Comparison of ENCODE assay signal across 8 cellular contexts in genomic region chr3:120741837-120742197, GRCh38. TPM values are rescaled to one million over a fixed set of nuclear protein-coding genes. Genes with fewer than 3 reads are reported as not detected.
DNase-seq lines count a peak whose midpoint lies in the region; ATAC-seq and TF ChIP-seq lines count a peak whose summit lies in the region.

No MANE protein-coding gene starts in this region.

- H3K9me3 ChIP-seq in SJCRH30 (replicated peaks): no peaks in the 10 kb centered on the region
- no peaks in the 10 kb centered on the region for H3K9me3 ChIP-seq in prostate gland

- H3K27me3 ChIP-seq in SJCRH30 (no peaks in the 10 kb centered on the region), prostate gland (replicated peaks; ENCODE audit: insufficient read depth) (no peaks in the 10 kb centered on the region)

- TF ChIP-seq POLR2A in prostate gland (IDR thresholded peaks at IDR 0.05): no peak

- TF ChIP-seq CTCF in fibroblast of mammary gland (conservative IDR thresholded peaks at IDR 0.05; ENCODE audit: control insufficient read depth, insufficient read depth, low read depth, low read length) (no peak), prostate gland (IDR thresholded peaks at IDR 0.05) (no peak)

- H3K4me1 ChIP-seq in SJCRH30: 0 out of 2 replicates have a peak, but pooled peaks cover 6% of the 10 kb centered on the region
- peaks cover 4% of the 10 kb centered on the region for H3K4me1 ChIP-seq in prostate gland (replicated peaks)

- H3K27ac ChIP-seq in SJCRH30: peak overlapping the region; percentile 96
- peak overlapping the region; percentile 97 for H3K27ac ChIP-seq in prostate gland

- intact Hi-C loops in prostate gland (cut with DNase I): loop anchor here (5.0 to 10.0 kb wide), 2 partner anchors 147 to 165 kb away; partner anchors contain the start of genes NDUFB4 and STXBP5L

- H3K36me3 ChIP-seq in SJCRH30: no peaks in the 10 kb centered on the region; the same call in 1 of the 2 replicates
- H3K36me3 ChIP-seq in prostate gland: no peaks in the 10 kb centered on the region

- peak; percentile 0 to 3 for ATAC-seq in activated CD4-positive, CD25-positive, alpha-beta regulatory T cell treated with anti-CD3 and anti-CD28 coated beads, Interleukin-2, amount 50 U/mL, for 24 hours
- ATAC-seq in HG02884 (IDR thresholded peaks at IDR 0.05; ENCODE audit: unreplicated experiment): peak; percentile 4

- WGBS in prostate gland: 11% methylated on average over 10 of the region's 10 CpGs

- H3K4me3 ChIP-seq in SJCRH30 (peak overlapping the region; percentile 94), fibroblast of mammary gland (ENCODE audit: control insufficient read depth, low read depth, low read length) (peak overlapping the region; percentile 96), prostate gland (peak overlapping the region; percentile 76 to 90)

- no peak for DNase-seq in activated CD4-positive, CD25-positive, alpha-beta regulatory T cell treated with anti-CD3 and anti-CD28 coated beads, Interleukin-2, amount 50 U/mL, for 72 hours
- no peak for DNase-seq in SJCRH30
- DNase-seq in fibroblast of mammary gland (ENCODE audit: low read depth): peak; percentile 54
- DNase-seq in prostate gland (ENCODE audit: low spot score): peak; percentile 5
- DNase-seq in NCI-H446 treated with DMSO at 0.1 percent for 48 hours (lab: John Stamatoyannopoulos, UW): no peak
- no peak for DNase-seq in activated CD4-positive, CD25-positive, alpha-beta regulatory T cell (lab: John Stamatoyannopoulos, UW)

RNA-seq across cellular contexts. Expression of gene RABL3, which starts 0.5 kb away (rescaled TPM):
- total RNA-seq in SJCRH30 (2014; rRNA removed; shearing (Covaris generic)): 19.7 and 21.4 TPM in 2 replicates
- 10 to 100 TPM; 13.5 to 24.2 TPM for total RNA-seq in prostate gland

RNA-seq across cellular contexts. Expression of gene GTF2E1, which starts 0.7 kb away (rescaled TPM):
- 31.6 and 32.3 TPM in 2 replicates for total RNA-seq in SJCRH30 (2014; rRNA removed; shearing (Covaris generic))
- total RNA-seq in prostate gland: 10 to 100 TPM; 15.3 to 17.5 TPM

RNA-seq across cellular contexts. Expression of gene HGD, which starts 59.8 kb away (rescaled TPM):
- total RNA-seq in SJCRH30 (2014; rRNA removed; shearing (Covaris generic)): 0.18 TPM in 1 of 2 replicates, not detected in the other
- 100 to 1,000 TPM in 1 of 2 donors, 10 to 100 TPM in 1; 47.1 to 104 TPM for total RNA-seq in prostate gland

Comparison
In these comparisons a context has a peak if more than half of its experiments do, and no peak if none do; other contexts are left out.
1. DNase-seq: peak in fibroblast of mammary gland (single experiment) and prostate gland (single experiment); none in activated CD4-positive, CD25-positive, alpha-beta regulatory T cell treated with anti-CD3 and anti-CD28 coated beads, Interleukin-2, amount 50 U/mL, for 72 hours (single experiment), SJCRH30 (0 of 2), NCI-H446 treated with DMSO at 0.1 percent for 48 hours (single experiment) and activated CD4-positive, CD25-positive, alpha-beta regulatory T cell (0 of 4).
2. RNA of gene HGD, which starts 59.8 kb away (total RNA-seq): 47.1 to 104 TPM in prostate gland; 0.18 TPM in SJCRH30; every median in the first group is over 10 times any median in the second.
3. Peak in every context shown above with its lines, with median percentiles within 50 percentile points of each other: H3K4me3 ChIP-seq.